ENCODE assay signal across 21 cellular contexts in genomic region chr2:19132967-19133366, GRCh38.
DNase-seq lines count a peak whose midpoint lies in the region; ATAC-seq, FAIRE-seq and TF ChIP-seq lines count a peak whose summit lies in the region.
"Had no signal": no experiment of that assay in that cellular context is flagged by ENCODE, and none has a peak within 500 bp of the region (broad histone marks: within the 10 kb centered on the region; RNA-seq: fewer than 3 reads in every experiment).

No MANE protein-coding gene starts in this region.

- DNase-seq in A549 (ENCODE audit: low read depth in 1 of 2, low spot score in 1 of 2) (no peak), IMR-90 (no peak), superior temporal gyrus (ENCODE audit: extremely low spot score) (no peak)
- no peak for DNase-seq in activated T-helper 1 cell treated with anti-CD3 and anti-CD28 coated beads, Interleukin-12 subunit alpha, Interleukin-12 subunit beta, Interleukin-2, Interleukin-4 antibody, amounts not matched to agents 30 ng/mL and 10 ng/mL and 1 ng/mL, durations not matched to agents 14 hours and 24 hours and 36 hours (ENCODE audit: low spot score)
- DNase-seq: 8988T; AML-193; Caco-2; Calu3; CD4-positive, alpha-beta T cell; CD8-positive, alpha-beta T cell; DMS79 treated with DMSO at 0.1 percent for 48 hours; GF-D8 had no signal

- ATAC-seq in A549 (no peak), IMR-90 (ENCODE audit: low read depth) (no peak)
- ATAC-seq: CD8-positive, alpha-beta T cell had no signal

- H4K20me1 ChIP-seq in IMR-90 (ENCODE audit: insufficient read depth, low read length) = no peaks in the 10 kb centered on the region
- H4K20me1 ChIP-seq: BLaER1 treated with 17β-estradiol and CSF1 and Interleukin-3, amounts not matched to agents 10 nM and 100 nM had no signal

- peaks cover 6% of the 10 kb centered on the region; the same call in 1 of the 2 replicates for H3K9me1 ChIP-seq in IMR-90 (ENCODE audit: insufficient read depth, low read length)

- dilution Hi-C loops in IMR-90 (cut with HindIII; ENCODE audit: low sequenced_read_pairs, unreplicated experiment) = no loop called here

- H3K56ac ChIP-seq in IMR-90 (ENCODE audit: extremely low read depth, insufficient read depth, low read length) = no peak overlapping the region

- no peak overlapping the region for H3K18ac ChIP-seq in IMR-90 (ENCODE audit: low read depth, low read length)

- H2AK5ac ChIP-seq in IMR-90 (ENCODE audit: low read depth, low read length) = no peak overlapping the region

- H2BK15ac ChIP-seq in IMR-90 (ENCODE audit: low read depth, low read length) = 0 out of 3 replicates have a peak overlapping the region, but pooled peaks have one; percentile 19

- CTCF ChIA-PET in A549 (lab: Yijun Ruan, JAX) (interaction anchor here (1.1 kb wide), 1 partner anchor 9 kb away, joined by 4 read pairs; no protein-coding TSS in a partner anchor), IMR-90 (lab: Yijun Ruan, JAX) (interaction anchor here (0.9 kb wide), 1 partner anchor 393 kb away, joined by 3 read pairs; no protein-coding TSS in a partner anchor)

- no TSS peak for BruUV-seq in IMR-90 (replicated peaks; lab: Mats Ljungman, UMichigan)

- intact Hi-C loops in IMR-90 (cut with micrococcal nuclease) = loop anchor here (10.0 kb wide), 2 partner anchors 248 to 608 kb away; no protein-coding TSS in a partner anchor
- intact Hi-C loops in activated T-helper 1 cell treated with anti-CD3 and anti-CD28 coated beads, Interleukin-12 subunit alpha, Interleukin-12 subunit beta, Interleukin-2, Interleukin-4 antibody, amounts not matched to agents 30 ng/mL and 10 ng/mL and 1 ng/mL, durations not matched to agents 14 hours and 24 hours and 36 hours (cut with micrococcal nuclease) = no loop called here

- no peaks in the 10 kb centered on the region for H3K36me3 Mint-ChIP-seq in nephron (ENCODE audit: low read depth)
- no peaks in the 10 kb centered on the region for H3K36me3 Mint-ChIP-seq in activated T-helper 1 cell treated with anti-CD3 and anti-CD28 coated beads, Interleukin-12 subunit alpha, Interleukin-12 subunit beta, Interleukin-2, Interleukin-4 antibody, amounts not matched to agents 30 ng/mL and 10 ng/mL and 1 ng/mL, durations not matched to agents 14 hours and 24 hours and 36 hours (ENCODE audit: low read depth)
- H3K36me3 Mint-ChIP-seq: CD8-positive, alpha-beta T cell had no signal

- H2BK5ac ChIP-seq in IMR-90 (ENCODE audit: low read depth, low read length, poor library complexity, severe bottlenecking) = no peak overlapping the region

- peak overlapping the region; percentile 17; the same call in 1 of the 2 replicates for H3K4ac ChIP-seq in IMR-90 (ENCODE audit: low read depth, low read length)

- H3K27ac Mint-ChIP-seq in nephron = peak overlapping the region in 2 of 3 experiments; percentile 14 to 93
- no peak overlapping the region for H3K27ac Mint-ChIP-seq in activated T-helper 1 cell treated with anti-CD3 and anti-CD28 coated beads, Interleukin-12 subunit alpha, Interleukin-12 subunit beta, Interleukin-2, Interleukin-4 antibody, amounts not matched to agents 30 ng/mL and 10 ng/mL and 1 ng/mL, durations not matched to agents 14 hours and 24 hours and 36 hours
- H3K27ac Mint-ChIP-seq: B cell; CD4-positive, alpha-beta T cell; CD8-positive, alpha-beta T cell had no signal

- no peak overlapping the region for H3K9ac ChIP-seq in IMR-90 (ENCODE audit: low read depth, low read length)
- H3K9ac ChIP-seq: BLaER1 treated with 17β-estradiol and CSF1 and Interleukin-3, amounts not matched to agents 10 nM and 100 nM had no signal

- H3K27ac ChIP-seq in A549 = no peak overlapping the region
- no peak overlapping the region for H3K27ac ChIP-seq in IMR-90 (ENCODE audit: insufficient read depth, low read length)
- H3K27ac ChIP-seq: BLaER1 treated with 17β-estradiol and CSF1 and Interleukin-3, amounts not matched to agents 10 nM and 100 nM; C4-2B had no signal

- H2BK20ac ChIP-seq in IMR-90 (ENCODE audit: low read depth, low read length) = peak overlapping the region; percentile 65

- H3K9me3 Mint-ChIP-seq in nephron = no peaks in the 10 kb centered on the region
- no peaks in the 10 kb centered on the region for H3K9me3 Mint-ChIP-seq in activated T-helper 1 cell treated with anti-CD3 and anti-CD28 coated beads, Interleukin-12 subunit alpha, Interleukin-12 subunit beta, Interleukin-2, Interleukin-4 antibody, amounts not matched to agents 30 ng/mL and 10 ng/mL and 1 ng/mL, durations not matched to agents 14 hours and 24 hours and 36 hours
- H3K9me3 Mint-ChIP-seq: CD4-positive, alpha-beta T cell; CD8-positive, alpha-beta T cell had no signal

- no peaks in the 10 kb centered on the region for H3K79me1 ChIP-seq in IMR-90 (ENCODE audit: low read depth in 1 of 2, low read length in 2 of 2)

- H3K4me1 Mint-ChIP-seq in nephron = peaks cover 30% of the 10 kb centered on the region
- no peaks in the 10 kb centered on the region for H3K4me1 Mint-ChIP-seq in activated T-helper 1 cell treated with anti-CD3 and anti-CD28 coated beads, Interleukin-12 subunit alpha, Interleukin-12 subunit beta, Interleukin-2, Interleukin-4 antibody, amounts not matched to agents 30 ng/mL and 10 ng/mL and 1 ng/mL, durations not matched to agents 14 hours and 24 hours and 36 hours (ENCODE audit: low read depth)
- H3K4me1 Mint-ChIP-seq: B cell had no signal

- no peak for TF ChIP-seq RAD21 in A549 (conservative IDR thresholded peaks at IDR 0.05 in 1 of 2, IDR thresholded peaks at IDR 0.05 in 1 of 2)
- no peak for TF ChIP-seq RAD21 in IMR-90 (IDR thresholded peaks at IDR 0.05; ENCODE audit: low read length)

- no peak overlapping the region for H3K23ac ChIP-seq in IMR-90 (ENCODE audit: low read depth, low read length)

- TF ChIP-seq POLR2A in A549 (IDR thresholded peaks at IDR 0.05; ENCODE audit: low read length) = no peak
- TF ChIP-seq POLR2A in IMR-90 (IDR thresholded peaks at IDR 0.05; ENCODE audit: low read depth, low read length) = no peak

- no peaks in the 10 kb centered on the region for H3K27me3 ChIP-seq in IMR-90 (ENCODE audit: control insufficient read depth, insufficient read depth, low read length)

- no peak overlapping the region for H3K14ac ChIP-seq in IMR-90 (replicated peaks; ENCODE audit: low read depth, low read length)

- H3K36me3 ChIP-seq in IMR-90 (ENCODE audit: control insufficient read depth, insufficient read depth, low read length) = no peaks in the 10 kb centered on the region
- H3K36me3 ChIP-seq: BLaER1 treated with 17β-estradiol and CSF1 and Interleukin-3, amounts not matched to agents 10 nM and 100 nM had no signal

- H3K4me2 ChIP-seq in A549 (no peak overlapping the region), IMR-90 (ENCODE audit: low read depth, low read length) (no peak overlapping the region)
- H3K4me2 ChIP-seq: BLaER1 treated with 17β-estradiol and CSF1 and Interleukin-3, amounts not matched to agents 10 nM and 100 nM had no signal

- H2AFZ ChIP-seq in IMR-90 (replicated peaks; ENCODE audit: low read length, poor library complexity) = no peak overlapping the region

- peaks cover 6% of the 10 kb centered on the region for H3K9me3 ChIP-seq in A549
- no peaks in the 10 kb centered on the region for H3K9me3 ChIP-seq in IMR-90 (ENCODE audit: control insufficient read depth, insufficient read depth, low read length)
- H3K9me3 ChIP-seq: Caco-2 had no signal

- no peak overlapping the region for H2AK9ac ChIP-seq in IMR-90 (replicated peaks; ENCODE audit: low read depth, low read length, poor library complexity)

- H4K8ac ChIP-seq in IMR-90 (ENCODE audit: low read depth in 2 of 2, low read length in 2 of 2) = no peak overlapping the region

- WGBS in A549 (ENCODE audit: missing lambda C conversion rate) = 95% methylated on average over 2 of the region's 2 CpGs
- WGBS in IMR-90 (ENCODE audit: extremely low coverage in 2 of 2, insufficient read length in 1 of 2), 2 experiments = no CpG with 5 or more reads among the region's 2 CpGs

- 0 out of 2 replicates have a peak overlapping the region, but pooled peaks have one; percentile 42 for H2BK120ac ChIP-seq in IMR-90 (ENCODE audit: low read depth, low read length)

- TF ChIP-seq CTCF in A549 (IDR thresholded peaks at IDR 0.05) (no peak), IMR-90 (conservative IDR thresholded peaks at IDR 0.05; ENCODE audit: low read depth, low read length) (no peak), nephron (IDR thresholded peaks at IDR 0.05; ENCODE audit: unreplicated experiment in 3 of 3) (no peak)

- H4K91ac ChIP-seq in IMR-90 (ENCODE audit: insufficient read depth, low read depth, low read length) = no peak overlapping the region

- FAIRE-seq in A549 (lab: Jason Lieb, UNC) = no peak
- FAIRE-seq: A204.1, D721Med, G401.6, GM12891, GM19239 had no signal

- in situ Hi-C loops in IMR-90 (cut with MboI; ENCODE audit: low sequenced_read_pairs) = no loop called here

- peaks cover under 1% of the 10 kb centered on the region for H3K27me3 Mint-ChIP-seq in nephron (ENCODE audit: low read depth)
- peaks cover 2% of the 10 kb centered on the region for H3K27me3 Mint-ChIP-seq in activated T-helper 1 cell treated with anti-CD3 and anti-CD28 coated beads, Interleukin-12 subunit alpha, Interleukin-12 subunit beta, Interleukin-2, Interleukin-4 antibody, amounts not matched to agents 30 ng/mL and 10 ng/mL and 1 ng/mL, durations not matched to agents 14 hours and 24 hours and 36 hours (ENCODE audit: insufficient read depth)
- H3K27me3 Mint-ChIP-seq: B cell; CD4-positive, alpha-beta T cell had no signal

- POLR2A ChIA-PET in A549 (lab: Yijun Ruan, JAX) (no interaction called here), IMR-90 (lab: Charles Lee; ENCODE audit: unreplicated experiment) (no interaction called here)

- no peak overlapping the region for H3K4me3 Mint-ChIP-seq in nephron
- no peak overlapping the region for H3K4me3 Mint-ChIP-seq in activated T-helper 1 cell treated with anti-CD3 and anti-CD28 coated beads, Interleukin-12 subunit alpha, Interleukin-12 subunit beta, Interleukin-2, Interleukin-4 antibody, amounts not matched to agents 30 ng/mL and 10 ng/mL and 1 ng/mL, durations not matched to agents 14 hours and 24 hours and 36 hours
- H3K4me3 Mint-ChIP-seq: B cell; CD4-positive, alpha-beta T cell; CD8-positive, alpha-beta T cell had no signal

- TF ChIP-seq EP300 in A549 (IDR thresholded peaks at IDR 0.05) = no peak

- H3K4me3 ChIP-seq in A549 = no peak overlapping the region
- H3K4me3 ChIP-seq in IMR-90 (ENCODE audit: insufficient read depth, low read depth, low read length) = no peak overlapping the region
- H3K4me3 ChIP-seq: BLaER1 treated with 17β-estradiol and CSF1 and Interleukin-3, amounts not matched to agents 10 nM and 100 nM had no signal

- peaks cover 20% of the 10 kb centered on the region for H3K4me1 ChIP-seq in A549
- peaks cover 16% of the 10 kb centered on the region for H3K4me1 ChIP-seq in IMR-90 (ENCODE audit: control insufficient read depth, insufficient read depth, low read length)
- H3K4me1 ChIP-seq: Caco-2 had no signal

- peak overlapping the region; percentile 28; the same call in 1 of the 2 replicates for H4K5ac ChIP-seq in IMR-90 (ENCODE audit: low read depth, low read length)

TF ChIP-seq in A549, 52 proteins besides CTCF, POLR2A, EP300 and RAD21:
- TF ChIP-seq RARB (CRISPR knock-in tag; IDR thresholded peaks at IDR 0.05) (no peak), MAFK (IDR thresholded peaks at IDR 0.05; ENCODE audit: partially characterized antibody) (peak; percentile 69)

TF ChIP-seq in IMR-90, 13 proteins besides CTCF, POLR2A, EP300 and RAD21:
- TF ChIP-seq RCOR1 (IDR thresholded peaks at IDR 0.05; ENCODE audit: insufficient replicate concordance, low read length) = no peak
- TF ChIP-seq MAFK (IDR thresholded peaks at IDR 0.05; ENCODE audit: low read depth, low read length) = peak; percentile 56
